ENCODE assay signal across 18 cellular contexts in the genomic region with DNA sequence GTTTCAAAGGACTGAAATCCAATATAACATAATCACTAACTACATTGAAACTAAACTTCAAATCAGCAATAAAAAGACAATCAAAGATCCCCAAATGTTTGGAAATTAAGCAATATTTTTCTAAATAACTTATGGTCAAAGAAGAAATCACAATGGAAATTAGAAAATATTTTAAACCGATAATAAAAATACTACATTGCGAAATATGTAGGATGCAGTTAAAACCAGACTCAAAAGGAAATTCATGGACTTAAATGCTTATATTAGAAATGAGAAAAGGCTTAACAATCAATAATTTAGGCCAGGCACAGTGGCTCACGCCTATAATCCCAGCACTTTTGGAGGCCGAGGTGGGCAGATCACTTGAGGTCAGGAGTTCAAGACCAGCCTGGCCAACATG.
DNase-seq lines count a peak whose midpoint lies in the region; ATAC-seq, FAIRE-seq and TF ChIP-seq lines count a peak whose summit lies in the region.
"Had no signal": no experiment of that assay in that cellular context is flagged by ENCODE, and none has a peak within 500 bp of the region (broad histone marks: within the 10 kb centered on the region; RNA-seq: fewer than 3 reads in every experiment).

No MANE protein-coding gene starts in this region.

- TF ChIP-seq POLR2A in HepG2 (IDR thresholded peaks at IDR 0.05; ENCODE audit: insufficient read depth in 1 of 2, low read depth in 2 of 2, low read length in 2 of 2) (no peak), right lobe of liver (IDR thresholded peaks at IDR 0.05) (no peak), K562 (conservative IDR thresholded peaks at IDR 0.05) (no peak), uterus (IDR thresholded peaks at IDR 0.05) (no peak)

- H2AFZ ChIP-seq in HepG2 (ENCODE audit: low read length) (no peak overlapping the region), K562 (ENCODE audit: low read depth, low read length) (no peak overlapping the region)
- H2AFZ ChIP-seq: GM23338 had no signal

- H3K9me3 ChIP-seq in HepG2 (ENCODE audit: low read length): peaks cover 6% of the 10 kb centered on the region
- no peaks in the 10 kb centered on the region for H3K9me3 ChIP-seq in right lobe of liver
- peaks cover 8% of the 10 kb centered on the region for H3K9me3 ChIP-seq in K562 (replicated peaks; ENCODE audit: control insufficient read depth, insufficient read depth, low read depth, low read length)
- no peaks in the 10 kb centered on the region for H3K9me3 ChIP-seq in uterus

- TF ChIP-seq RAD21 in HepG2 (CRISPR knock-in tag; IDR thresholded peaks at IDR 0.05) (no peak), K562 (CRISPR knock-in tag; conservative IDR thresholded peaks at IDR 0.05 in 1 of 2, IDR thresholded peaks at IDR 0.05 in 1 of 2) (no peak)

- intact Hi-C loops in HepG2 (cut with micrococcal nuclease; ENCODE audit: unreplicated experiment) (no loop called here), right lobe of liver (cut with DNase I) (no loop called here), K562 (cut with micrococcal nuclease) (no loop called here), uterus (cut with DNase I; ENCODE audit: low total_unique reads) (no loop called here)

- ATAC-seq in HepG2 (no peak), right lobe of liver (no peak), K562 (no peak)
- ATAC-seq: GM23338, HCT116 had no signal

- H3K27me3 ChIP-seq in HepG2 (ENCODE audit: control insufficient read depth in 1 of 2, insufficient read depth in 2 of 2, low read length in 2 of 2): peaks cover 0 to 12% of the 10 kb centered on the region in 2 experiments; a peak in 1 of 5 replicates
- no peaks in the 10 kb centered on the region for H3K27me3 ChIP-seq in right lobe of liver
- no peaks in the 10 kb centered on the region for H3K27me3 ChIP-seq in K562 (ENCODE audit: control insufficient read depth in 2 of 2, insufficient read depth in 2 of 2, low read length in 2 of 2)
- no peaks in the 10 kb centered on the region for H3K27me3 ChIP-seq in uterus

- no peak for DNase-seq in HepG2 (ENCODE audit: low spot score)
- DNase-seq in right lobe of liver: no peak
- DNase-seq in K562 (ENCODE audit: extremely low read depth in 1 of 4, low spot score in 3 of 4): no peak
- DNase-seq in frontal cortex (ENCODE audit: low spot score in 2 of 2): no peak
- no peak for DNase-seq in NCI-H446 treated with DMSO at 0.1 percent for 48 hours (lab: John Stamatoyannopoulos, UW)
- DNase-seq in uterus: no peak
- no peak for DNase-seq in medulla oblongata (ENCODE audit: extremely low spot score)
- DNase-seq: 8988T; C1 segment of cervical spinal cord; Calu3; CD4-positive, alpha-beta memory T cell; COR-L47; DMS53; DMS79 treated with DMSO at 0.1 percent for 48 hours; H9 had no signal

- H3K4me1 ChIP-seq in HepG2 (ENCODE audit: insufficient read depth, low read length) (peaks cover 19% of the 10 kb centered on the region), right lobe of liver (no peaks in the 10 kb centered on the region), K562 (replicated peaks in 1 of 2; ENCODE audit: control insufficient read depth in 2 of 2, insufficient read depth in 2 of 2, low read length in 2 of 2) (0 out of 5 replicates have a peak, but pooled peaks cover 0 to 5% of the 10 kb centered on the region in 2 experiments), uterus (peaks cover 11 to 16% of the 10 kb centered on the region in 2 donors)

- in situ Hi-C loops in HepG2 (cut with HindIII; ENCODE audit: extremely low pct_ligation_motif_present, low pct_unique_long_range_greater_than_20kb): no loop called here
- in situ Hi-C loops in K562 (cut with MboI): no loop called here

- CTCF ChIA-PET in HepG2 (lab: Yijun Ruan, JAX; ENCODE audit: low intra/inter-chr PET ratio, low total read pairs) (no interaction called here), K562 (lab: Yijun Ruan, JAX; ENCODE audit: low intra/inter-chr PET ratio) (no interaction called here)

- BruUV-seq in HepG2 (replicated peaks; lab: Mats Ljungman, UMichigan) (no TSS peak), K562 (replicated peaks; lab: Mats Ljungman, UMichigan) (no TSS peak)

- no peak for TF ChIP-seq CTCF in HepG2 (CRISPR knock-in tag; IDR thresholded peaks at IDR 0.05)
- no peak for TF ChIP-seq CTCF in right lobe of liver (IDR thresholded peaks at IDR 0.05)
- no peak for TF ChIP-seq CTCF in K562 (IDR thresholded peaks at IDR 0.05 in 2 of 3, conservative IDR thresholded peaks at IDR 0.05 in 1 of 3; ENCODE audit: insufficient read depth in 2 of 3, low read depth in 1 of 3, low read length in 3 of 3)
- TF ChIP-seq CTCF in uterus (IDR thresholded peaks at IDR 0.05): no peak

- TF ChIP-seq EP300 in HepG2 (IDR thresholded peaks at IDR 0.05; ENCODE audit: low read depth in 2 of 2, low read length in 2 of 2): no peak
- TF ChIP-seq EP300 in HepG2 (CRISPR knock-in tag; IDR thresholded peaks at IDR 0.05; ENCODE audit: borderline replicate concordance): no peak
- no peak for TF ChIP-seq EP300 in K562 (IDR thresholded peaks at IDR 0.05; ENCODE audit: low read length)

- H3K4me2 ChIP-seq in HepG2 (ENCODE audit: low read depth, low read length) (no peak overlapping the region), K562 (ENCODE audit: insufficient read depth, low read length) (no peak overlapping the region)
- H3K4me2 ChIP-seq: GM23338 had no signal

- H3K9me1 ChIP-seq in K562 (ENCODE audit: control insufficient read depth, insufficient read depth, low read length): no peaks in the 10 kb centered on the region

- H3K4me3 ChIP-seq in HepG2 (replicated peaks in 1 of 3; ENCODE audit: insufficient read depth in 1 of 3, low read depth in 2 of 3, low read length in 3 of 3) (no peak overlapping the region), right lobe of liver (no peak overlapping the region), K562 (no peak overlapping the region), uterus (no peak overlapping the region)
- H3K4me3 ChIP-seq: GM23338 had no signal

- POLR2A ChIA-PET in HepG2 (lab: Yijun Ruan, JAX) (no interaction called here), K562 (lab: Yijun Ruan, JAX) (interaction anchor here (0.6 kb wide), 1 partner anchor 206 kb away, joined by 3 read pairs; no protein-coding TSS in a partner anchor)

- H3K79me2 ChIP-seq in HepG2 (ENCODE audit: insufficient read depth, low read length): no peaks in the 10 kb centered on the region
- H3K79me2 ChIP-seq in K562 (ENCODE audit: control insufficient read depth, insufficient read depth, low read length): no peaks in the 10 kb centered on the region

- no peak for FAIRE-seq in HepG2 (lab: Jason Lieb, UNC)
- FAIRE-seq in K562 (lab: Jason Lieb, UNC): no peak
- FAIRE-seq in frontal cortex (lab: Jason Lieb, UNC): peak; percentile 8
- FAIRE-seq: GM18507 had no signal

- H3K9ac ChIP-seq in HepG2 (ENCODE audit: insufficient read depth, low read depth, low read length) (no peak overlapping the region), K562 (ENCODE audit: insufficient read depth in 1 of 2, low read depth in 2 of 2, low read length in 2 of 2) (no peak overlapping the region)

- H3K27ac ChIP-seq in HepG2 (ENCODE audit: extremely low read length, insufficient read depth, low read length) (no peak overlapping the region), right lobe of liver (no peak overlapping the region), K562 (ENCODE audit: extremely low read depth, low read depth, low read length) (no peak overlapping the region), uterus (no peak overlapping the region)

- H3K36me3 ChIP-seq in HepG2 (replicated peaks in 1 of 2; ENCODE audit: control insufficient read depth in 1 of 2, insufficient read depth in 2 of 2, low read length in 2 of 2): no peaks in the 10 kb centered on the region
- H3K36me3 ChIP-seq in right lobe of liver: no peaks in the 10 kb centered on the region
- no peaks in the 10 kb centered on the region for H3K36me3 ChIP-seq in K562 (ENCODE audit: control insufficient read depth, insufficient read depth, low read length)
- H3K36me3 ChIP-seq in uterus: no peaks in the 10 kb centered on the region

- H4K20me1 ChIP-seq in HepG2 (ENCODE audit: insufficient read depth, low read length) (no peaks in the 10 kb centered on the region), K562 (replicated peaks; ENCODE audit: control insufficient read depth, insufficient read depth, low read length) (no peaks in the 10 kb centered on the region)

- WGBS in HepG2 (ENCODE audit: low lambda C conversion rate): 57% methylated on average over 4 of the region's 4 CpGs
- 78% methylated on average over 4 of the region's 4 CpGs for WGBS in right lobe of liver (ENCODE audit: insufficient coverage, low coverage, low lambda C conversion rate, missing lambda C conversion rate)
- 76% methylated on average over 4 of the region's 4 CpGs for WGBS in K562 (ENCODE audit: insufficient coverage, low coverage, missing lambda C conversion rate)

TF ChIP-seq in HepG2, 621 proteins besides CTCF, POLR2A, EP300 and RAD21:
- no peak for TF ChIP-seq PAWR (CRISPR knock-in tag; IDR thresholded peaks at IDR 0.05; ENCODE audit: borderline replicate concordance)
- TF ChIP-seq CEBPB (IDR thresholded peaks at IDR 0.05; ENCODE audit: borderline replicate concordance, low read depth, low read length): peak; percentile 71; the same call in 1 of the 2 replicates

TF ChIP-seq in K562, 482 proteins besides CTCF, POLR2A, EP300 and RAD21:
- no peak for TF ChIP-seq ZNF780A (CRISPR knock-in tag; IDR thresholded peaks at IDR 0.05)
- TF ChIP-seq C11orf30 (IDR thresholded peaks at IDR 0.05; ENCODE audit: low read depth): no peak
- no peak for TF ChIP-seq CEBPG (CRISPR knock-in tag; IDR thresholded peaks at IDR 0.05)
- peak in 1 of 2 experiments; percentile 88; a peak in 2 of 4 replicates for TF ChIP-seq CEBPG (tag; conservative IDR thresholded peaks at IDR 0.05 in 1 of 2, IDR thresholded peaks at IDR 0.05 in 1 of 2)
- peak; percentile 89 for TF ChIP-seq CEBPB (tag; IDR thresholded peaks at IDR 0.05)
